ENCODE assay signal across 20 cellular contexts in the genomic region with DNA sequence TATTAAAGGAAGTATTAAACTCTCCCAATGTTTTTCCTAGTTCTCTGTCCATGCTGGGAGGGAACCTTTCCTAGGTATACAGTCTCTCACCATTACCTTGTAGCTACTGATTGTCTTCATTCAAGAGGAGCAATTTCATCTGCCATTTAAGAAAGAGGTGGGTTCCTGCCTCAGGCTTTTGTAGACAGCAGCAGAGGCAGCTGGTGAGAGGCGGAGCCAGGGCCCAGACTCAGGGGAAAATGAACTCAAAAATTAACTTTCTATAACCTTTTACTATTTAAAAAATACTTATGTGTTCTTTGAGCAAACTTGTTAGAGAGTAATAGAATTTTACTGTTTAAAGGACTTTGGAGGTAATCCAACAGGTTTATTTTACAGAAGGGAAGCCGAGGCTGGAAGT.
DNase-seq lines count a peak whose midpoint lies in the region; ATAC-seq and TF ChIP-seq lines count a peak whose summit lies in the region.
"Had no signal": no experiment of that assay in that cellular context is flagged by ENCODE, and none has a peak within 500 bp of the region (broad histone marks: within the 10 kb centered on the region; RNA-seq: fewer than 3 reads in every experiment).

No MANE protein-coding gene starts in this region.

- peak overlapping the region; percentile 52 to 63 for H3K27ac ChIP-seq in right atrium auricular region
- H3K27ac ChIP-seq in gastroesophageal sphincter, result peak overlapping the region; percentile 76 to 81 (median 78)
- H3K27ac ChIP-seq in psoas muscle, result peak overlapping the region; percentile 1
- H3K27ac ChIP-seq: epithelial cell of prostate had no signal

- no peak for TF ChIP-seq EP300 in gastroesophageal sphincter (IDR thresholded peaks at IDR 0.05)

- H3K4me3 ChIP-seq in right atrium auricular region (no peak overlapping the region), gastroesophageal sphincter (no peak overlapping the region), psoas muscle (no peak overlapping the region)
- H3K4me3 ChIP-seq: gastrocnemius medialis, MG63, transverse colon had no signal

- TF ChIP-seq CTCF in right atrium auricular region (IDR thresholded peaks at IDR 0.05) (no peak), gastroesophageal sphincter (IDR thresholded peaks at IDR 0.05) (no peak), psoas muscle (IDR thresholded peaks at IDR 0.05) (no peak), GM13977 (IDR thresholded peaks at IDR 0.05; ENCODE audit: extremely low read depth, insufficient read depth, missing control alignments) (no peak)

- intact Hi-C loops in Right ventricle myocardium superior (cut with DNase I) (no loop called here), psoas muscle (cut with DNase I) (no loop called here)

- in situ Hi-C loops in GM13977 (cut with MboI; ENCODE audit: low pct_unique_long_range_greater_than_20kb, low sequenced_read_pairs, unreplicated experiment), result no loop called here

- H3K36me3 ChIP-seq in right atrium auricular region (no peaks in the 10 kb centered on the region), gastroesophageal sphincter (no peaks in the 10 kb centered on the region), psoas muscle (ENCODE audit: insufficient read depth in 1 of 2, low read depth in 1 of 2) (no peaks in the 10 kb centered on the region)
- H3K36me3 ChIP-seq: gastrocnemius medialis, MG63, transverse colon had no signal

- ATAC-seq in Right ventricle myocardium superior (ENCODE audit: poor library complexity), result no peak
- no peak for ATAC-seq in gastroesophageal sphincter
- no peak for ATAC-seq in psoas muscle
- ATAC-seq: CD8-positive, alpha-beta T cell; naive thymus-derived CD8-positive, alpha-beta T cell had no signal

- WGBS in gastroesophageal sphincter (ENCODE audit: low coverage in 1 of 2), 2 donors, result 79 to 92% methylated on average over 2 of the region's 2 CpGs
- 92 to 95% (median 94%) methylated on average over 2 of the region's 2 CpGs for WGBS in psoas muscle, 3 donors

- no peak for TF ChIP-seq POLR2A in gastroesophageal sphincter (IDR thresholded peaks at IDR 0.05)

- DNase-seq in right atrium auricular region (ENCODE audit: low spot score), result no peak
- no peak for DNase-seq in Right ventricle myocardium superior
- DNase-seq in psoas muscle, result no peak
- no peak for DNase-seq in effector CD8-positive, alpha-beta T cell (lab: John Stamatoyannopoulos, UW)
- no peak for DNase-seq in GM19240 (ENCODE audit: insufficient read length, low spot score)
- DNase-seq in GM13977 (ENCODE audit: low spot score), result no peak
- DNase-seq in iPS-NIHi7 (ENCODE audit: extremely low spot score), result no peak
- DNase-seq: activated CD4-positive, alpha-beta T cell treated with anti-CD3 and anti-CD28 coated beads, Interleukin-2, amount 10 ng/mL, durations not matched to agents 7 days and 5 days; CD8-positive, alpha-beta T cell; DND-41; gastrocnemius medialis; MG63; naive thymus-derived CD8-positive, alpha-beta T cell; NCI-H345; NK-92 treated with Interleukin-12 subunit alpha and Interleukin-12 subunit beta, amount 100 ng/mL, for 24 hours; RPMI8226; stimulated activated CD4-positive, alpha-beta T cell treated with anti-CD3 and anti-CD28 coated beads, Interleukin-12 subunit alpha, Interleukin-12 subunit beta, amount 100 ng/mL, for 4 hours; transverse colon had no signal

- H3K4me1 ChIP-seq in right atrium auricular region (peaks cover 0 to 40% of the 10 kb centered on the region in 2 donors), gastroesophageal sphincter (peaks cover 9 to 45% (median 19%) of the 10 kb centered on the region in 3 donors), psoas muscle (peaks cover 11% of the 10 kb centered on the region)
- H3K4me1 ChIP-seq: transverse colon had no signal

- no peaks in the 10 kb centered on the region for H3K27me3 ChIP-seq in right atrium auricular region
- H3K27me3 ChIP-seq in gastroesophageal sphincter, result no peaks in the 10 kb centered on the region
- no peaks in the 10 kb centered on the region for H3K27me3 ChIP-seq in psoas muscle (ENCODE audit: insufficient read depth in 3 of 3, low read length in 2 of 3)
- H3K27me3 ChIP-seq: gastrocnemius medialis, MG63, transverse colon had no signal

- H3K9me3 ChIP-seq in right atrium auricular region, result no peaks in the 10 kb centered on the region
- H3K9me3 ChIP-seq in gastroesophageal sphincter, result no peaks in the 10 kb centered on the region
- no peaks in the 10 kb centered on the region for H3K9me3 ChIP-seq in psoas muscle
- H3K9me3 ChIP-seq: gastrocnemius medialis, MG63, transverse colon had no signal

Comparison
In these comparisons a context has a peak if more than half of its experiments do, and no peak if none do; other contexts are left out.
1. H3K27ac ChIP-seq: peak in every context shown above with its lines; median percentile 78 in gastroesophageal sphincter; 58 in right atrium auricular region; 1 in psoas muscle.